In genomic region chr3:114454592-114455251, GRCh38 we compare ENCODE assay signal across 8 cellular contexts.
DNase-seq lines count a peak whose midpoint lies in the region; TF ChIP-seq lines count a peak whose summit lies in the region.

No MANE protein-coding gene starts in this region.

- peak overlapping the region; percentile 98 for H3K4me2 ChIP-seq in neural progenitor cell

- H3K27ac ChIP-seq in esophagus muscularis mucosa (replicated peaks in 1 of 4) (peak overlapping the region; percentile 52 to 68 (median 64)), neural progenitor cell (no peak overlapping the region)

- no peaks in the 10 kb centered on the region for H3K79me2 ChIP-seq in neural progenitor cell (ENCODE audit: low read depth)

- H3K27me3 Mint-ChIP-seq in neural progenitor cell (ENCODE audit: insufficient read depth, low read depth) (peaks cover 4% of the 10 kb centered on the region), endothelial cell (ENCODE audit: unreplicated experiment) (no peaks in the 10 kb centered on the region)

- H3K9me3 Mint-ChIP-seq in neural progenitor cell (no peaks in the 10 kb centered on the region), endothelial cell (ENCODE audit: unreplicated experiment) (no peaks in the 10 kb centered on the region)

- H3K9ac ChIP-seq in neural progenitor cell, result no peak overlapping the region

- no peak for TF ChIP-seq POLR2A in esophagus muscularis mucosa (IDR thresholded peaks at IDR 0.05; ENCODE audit: low read depth)

- H3K4me1 Mint-ChIP-seq in neural progenitor cell, result peaks cover 32% of the 10 kb centered on the region
- H3K4me1 Mint-ChIP-seq in endothelial cell (ENCODE audit: unreplicated experiment), result no peaks in the 10 kb centered on the region

- H3K36me3 ChIP-seq in esophagus muscularis mucosa (no peaks in the 10 kb centered on the region), neural progenitor cell (no peaks in the 10 kb centered on the region)

- H3K4me1 ChIP-seq in esophagus muscularis mucosa (peaks cover 35 to 50% (median 38%) of the 10 kb centered on the region in 4 donors), neural progenitor cell (peaks cover 16% of the 10 kb centered on the region)

- H3K4me3 ChIP-seq in GM12865 (ENCODE audit: low read depth, low read length) (peak overlapping the region; percentile 75), esophagus muscularis mucosa (peak overlapping the region; percentile 48 to 62 (median 59)), neural progenitor cell (peak overlapping the region; percentile 61)

- H3K36me3 Mint-ChIP-seq in neural progenitor cell (no peaks in the 10 kb centered on the region), endothelial cell (ENCODE audit: low read depth, unreplicated experiment) (no peaks in the 10 kb centered on the region)

- TF ChIP-seq CTCF in GM12865 (IDR thresholded peaks at IDR 0.05; ENCODE audit: insufficient read depth, low read depth, low read length, missing control alignments), result no peak
- peak in 2 of 3 experiments; percentile 9 to 40 for TF ChIP-seq CTCF in esophagus muscularis mucosa (IDR thresholded peaks at IDR 0.05)
- peak; percentile 4 for TF ChIP-seq CTCF in neural progenitor cell (IDR thresholded peaks at IDR 0.05)
- no peak for TF ChIP-seq CTCF in endothelial cell (IDR thresholded peaks at IDR 0.05; ENCODE audit: unreplicated experiment)

- H3K4me3 Mint-ChIP-seq in neural progenitor cell, result no peak overlapping the region
- H3K4me3 Mint-ChIP-seq in endothelial cell (ENCODE audit: unreplicated experiment), result no peak overlapping the region

- intact Hi-C loops in esophagus muscularis mucosa (cut with DNase I), result no loop called here

- H3F3A ChIP-seq in neural progenitor cell (ENCODE audit: low read depth), result no peaks in the 10 kb centered on the region

- no peak for TF ChIP-seq EP300 in esophagus muscularis mucosa (IDR thresholded peaks at IDR 0.05)

- no peak overlapping the region for H3K27ac Mint-ChIP-seq in neural progenitor cell
- no peak overlapping the region for H3K27ac Mint-ChIP-seq in endothelial cell (ENCODE audit: unreplicated experiment)

- H3K9me3 ChIP-seq in esophagus muscularis mucosa (no peaks in the 10 kb centered on the region), neural progenitor cell (ENCODE audit: low read depth) (no peaks in the 10 kb centered on the region)

- peak; percentile 65 for DNase-seq in GM12865 (ENCODE audit: low read depth)
- DNase-seq in NCI-H2227 treated with DMSO at 0.1 percent for 48 hours (lab: John Stamatoyannopoulos, UW), result peak; percentile 5
- DNase-seq in esophagus muscularis mucosa (ENCODE audit: extremely low spot score), result no peak
- peak; percentile 61 for DNase-seq in neural progenitor cell (ENCODE audit: low spot score)
- no peak for DNase-seq in endothelial cell (ENCODE audit: low spot score)
- DNase-seq in SIG-M5 (lab: John Stamatoyannopoulos, UW), result no peak
- DNase-seq in kidney glomerular epithelial cell (lab: John Stamatoyannopoulos, UW), result no peak
- DNase-seq in SIG-M5 treated with dmso at 0.1 percent for 504 hours (lab: John Stamatoyannopoulos, UW; ENCODE audit: unreplicated experiment), result no peak

- H3K27me3 ChIP-seq in esophagus muscularis mucosa, result no peaks in the 10 kb centered on the region
- peaks cover 6% of the 10 kb centered on the region for H3K27me3 ChIP-seq in neural progenitor cell

- H4K20me1 ChIP-seq in neural progenitor cell (ENCODE audit: low read depth), result no peaks in the 10 kb centered on the region

- WGBS in esophagus muscularis mucosa, result 7% methylated on average over 11 of the region's 11 CpGs

- peak overlapping the region; percentile 53 for H2AFZ ChIP-seq in neural progenitor cell (replicated peaks)

Comparison
In these comparisons a context has a peak if more than half of its experiments do, and no peak if none do; other contexts are left out.
1. DNase-seq: peak in GM12865 (single experiment), NCI-H2227 treated with DMSO at 0.1 percent for 48 hours (single experiment) and neural progenitor cell (single experiment); none in esophagus muscularis mucosa (single experiment), endothelial cell (single experiment), SIG-M5 (single experiment), kidney glomerular epithelial cell (single experiment) and SIG-M5 treated with dmso at 0.1 percent for 504 hours (single experiment).
2. CTCF ChIP-seq: peak in esophagus muscularis mucosa (2 of 3) and neural progenitor cell (single experiment); none in GM12865 (single experiment) and endothelial cell (single experiment).
3. Peak in every context shown above with its lines, with median percentiles within 50 percentile points of each other: H3K4me3 ChIP-seq.